ENCODE assay signal across 10 cellular contexts in genomic region chr1:154324241-154324640, GRCh38. TPM values are rescaled to one million over a fixed set of nuclear protein-coding genes. Genes with fewer than 3 reads are reported as not detected.
DNase-seq lines count a peak whose midpoint lies in the region; ATAC-seq and TF ChIP-seq lines count a peak whose summit lies in the region.
"Had no signal": no experiment of that assay in that cellular context is flagged by ENCODE, and none has a peak within 500 bp of the region (broad histone marks: within the 10 kb centered on the region; RNA-seq: fewer than 3 reads in every experiment).

No MANE protein-coding gene starts in this region.

- no peaks in the 10 kb centered on the region for H3K9me3 ChIP-seq in CD8-positive, alpha-beta memory T cell (ENCODE audit: low read length)
- H3K9me3 ChIP-seq in OCI-LY3 (ENCODE audit: insufficient read depth, low read length) (no peaks in the 10 kb centered on the region), parathyroid adenoma (ENCODE audit: control insufficient read depth, low read length) (no peaks in the 10 kb centered on the region)

- H3K27ac Mint-ChIP-seq in CD8-positive, alpha-beta memory T cell, result peak overlapping the region; percentile 40 to 98 (median 82)
- peak overlapping the region; percentile 87 to 90 for H3K27ac Mint-ChIP-seq in effector memory CD8-positive, alpha-beta T cell

- H4K20me1 ChIP-seq in OCI-LY3 (ENCODE audit: insufficient read depth, low read length), result peaks cover 16% of the 10 kb centered on the region; the same call in 1 of the 2 replicates

- CTCF ChIA-PET in CD8-positive, alpha-beta memory T cell (lab: Charles Lee), result interaction anchor here (1.1 to 18.8 kb wide), 8 partner anchors 9 to 105 kb away, joined by 3 to 591 read pairs (median 6); no protein-coding TSS in a partner anchor

- peaks cover 24% of the 10 kb centered on the region for H3K79me2 ChIP-seq in OCI-LY3 (ENCODE audit: low read length)
- no peaks in the 10 kb centered on the region for H3K79me2 ChIP-seq in parathyroid adenoma

- peaks cover 0 to 10% (median 1%) of the 10 kb centered on the region in 3 donors for H3K36me3 Mint-ChIP-seq in CD8-positive, alpha-beta memory T cell
- H3K36me3 Mint-ChIP-seq in effector memory CD8-positive, alpha-beta T cell (ENCODE audit: insufficient read depth), result peaks cover 5% of the 10 kb centered on the region

- H3K4me2 ChIP-seq in OCI-LY3 (ENCODE audit: low read length) (peak overlapping the region; percentile 71), parathyroid adenoma (ENCODE audit: low read length) (peak overlapping the region; percentile 76)

- H2AFZ ChIP-seq in OCI-LY3 (ENCODE audit: low read depth, low read length) (peak overlapping the region; percentile 73), parathyroid adenoma (peak overlapping the region; percentile 83)

- no peak for DNase-seq in CD8-positive, alpha-beta memory T cell
- no peak for DNase-seq in effector memory CD8-positive, alpha-beta T cell
- no peak for DNase-seq in NK-92 treated with Interleukin-12 subunit alpha and Interleukin-12 subunit beta, amount 100 ng/mL, for 24 hours (lab: John Stamatoyannopoulos, UW)
- DNase-seq in NCI-H187 (lab: John Stamatoyannopoulos, UW), result no peak

- POLR2A ChIA-PET in CD8-positive, alpha-beta memory T cell (lab: Charles Lee), result interaction anchor here (1.8 to 6.4 kb wide), 2 partner anchors 12 to 19 kb away, joined by 7 to 56 read pairs; no protein-coding TSS in a partner anchor

- ATAC-seq in effector memory CD8-positive, alpha-beta T cell (replicated peaks), result no peak
- ATAC-seq in HG03139 (IDR thresholded peaks at IDR 0.05; ENCODE audit: unreplicated experiment) (no peak), GM19351 (IDR thresholded peaks at IDR 0.05; ENCODE audit: unreplicated experiment) (no peak)

- peaks cover 32% of the 10 kb centered on the region for H3K4me1 ChIP-seq in CD8-positive, alpha-beta memory T cell (ENCODE audit: insufficient read depth, low read length)
- peaks cover 32% of the 10 kb centered on the region for H3K4me1 ChIP-seq in OCI-LY3 (ENCODE audit: low read length)
- H3K4me1 ChIP-seq in parathyroid adenoma, result peaks cover 3% of the 10 kb centered on the region

- peaks cover 3 to 13% of the 10 kb centered on the region in 2 donors for H3K27me3 Mint-ChIP-seq in CD8-positive, alpha-beta memory T cell
- H3K27me3 Mint-ChIP-seq in effector memory CD8-positive, alpha-beta T cell, result no peaks in the 10 kb centered on the region

- no peaks in the 10 kb centered on the region for H3K36me3 ChIP-seq in CD8-positive, alpha-beta memory T cell (ENCODE audit: insufficient read depth, low read length)
- H3K36me3 ChIP-seq in OCI-LY3 (replicated peaks; ENCODE audit: low read depth, low read length) (no peaks in the 10 kb centered on the region), parathyroid adenoma (ENCODE audit: control insufficient read depth, insufficient read depth, low read length) (no peaks in the 10 kb centered on the region)

- H3K9ac ChIP-seq in OCI-LY3 (ENCODE audit: low read length) (peak overlapping the region; percentile 80; the same call in 1 of the 2 replicates), parathyroid adenoma (no peak overlapping the region)

- H3K4me3 Mint-ChIP-seq in CD8-positive, alpha-beta memory T cell, result peak overlapping the region; percentile 95 to 98 (median 95)
- H3K4me3 Mint-ChIP-seq in effector memory CD8-positive, alpha-beta T cell, result peak overlapping the region; percentile 90 to 92

- TF ChIP-seq CTCF in OCI-LY3 (IDR thresholded peaks at IDR 0.05; ENCODE audit: low read depth, low read length), result no peak
- no peak for TF ChIP-seq CTCF in parathyroid adenoma (IDR thresholded peaks at IDR 0.05)

- peak overlapping the region; percentile 69 for H3K27ac ChIP-seq in CD8-positive, alpha-beta memory T cell (ENCODE audit: low read depth, low read length)
- H3K27ac ChIP-seq in OCI-LY3 (ENCODE audit: low read length) (no peak overlapping the region), parathyroid adenoma (no peak overlapping the region)

- H3K9me3 Mint-ChIP-seq in CD8-positive, alpha-beta memory T cell, result no peaks in the 10 kb centered on the region
- no peaks in the 10 kb centered on the region for H3K9me3 Mint-ChIP-seq in effector memory CD8-positive, alpha-beta T cell

- H3K4me1 Mint-ChIP-seq in CD8-positive, alpha-beta memory T cell, result peaks cover 30 to 45% (median 36%) of the 10 kb centered on the region in 3 donors
- H3K4me1 Mint-ChIP-seq in effector memory CD8-positive, alpha-beta T cell (ENCODE audit: low read depth in 2 of 2), result peaks cover 27 to 33% of the 10 kb centered on the region in 2 donors

- peak overlapping the region; percentile 93 for H3K4me3 ChIP-seq in CD8-positive, alpha-beta memory T cell (ENCODE audit: low read length)
- H3K4me3 ChIP-seq in OCI-LY3 (ENCODE audit: low read length), result peak overlapping the region; percentile 83
- H3K4me3 ChIP-seq in parathyroid adenoma (ENCODE audit: low read depth, low read length), result peak overlapping the region; percentile 64

- H3K27me3 ChIP-seq in CD8-positive, alpha-beta memory T cell (ENCODE audit: insufficient read depth, low read length, poor library complexity, severe bottlenecking), result no peaks in the 10 kb centered on the region
- H3K27me3 ChIP-seq in OCI-LY3 (ENCODE audit: low read depth, low read length), result peaks cover 18% of the 10 kb centered on the region
- H3K27me3 ChIP-seq in parathyroid adenoma (ENCODE audit: control insufficient read depth, insufficient read depth, low read length), result no peaks in the 10 kb centered on the region

RNA-seq across cellular contexts. Expression of gene ATP8B2, which starts 1.1 kb away (rescaled TPM):
- total RNA-seq in CD8-positive, alpha-beta memory T cell, result 10 to 100 TPM; 71.7 to 72.8 TPM
- polyA plus RNA-seq in CD8-positive, alpha-beta memory T cell, result 69.9 TPM

RNA-seq across cellular contexts. Expression of gene AQP10, which starts 3.3 kb away (rescaled TPM):
- not detected for total RNA-seq in CD8-positive, alpha-beta memory T cell
- not detected for polyA plus RNA-seq in CD8-positive, alpha-beta memory T cell
- total RNA-seq: dermis microvascular lymphatic vessel endothelial cell, H4 had no signal

RNA-seq across cellular contexts. Expression of gene HAX1, which starts 51.8 kb away (rescaled TPM):
- total RNA-seq in CD8-positive, alpha-beta memory T cell, result 100 to 1,000 TPM; 145 to 153 TPM
- 149 TPM for polyA plus RNA-seq in CD8-positive, alpha-beta memory T cell
